In the genomic region with DNA sequence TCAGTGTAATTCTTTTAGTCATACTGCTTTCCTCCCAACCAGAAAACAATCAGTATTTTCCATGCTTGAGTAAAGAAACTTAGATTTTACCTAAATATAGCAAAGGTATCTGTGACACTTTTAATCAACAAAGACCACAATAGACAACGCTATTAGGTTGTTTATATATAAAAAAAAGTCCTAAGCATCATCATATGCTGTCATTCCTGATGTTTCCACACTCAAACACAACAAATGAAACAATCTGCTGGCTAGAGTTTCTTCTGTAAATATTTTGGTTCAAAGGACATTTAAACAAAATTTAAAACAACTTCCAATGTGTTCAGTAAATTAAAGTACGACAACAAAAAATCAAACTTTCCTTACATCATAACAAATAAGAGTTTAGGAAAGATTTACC, we compare ENCODE assay signal across 22 cellular contexts.
"Had no signal": no experiment of that assay in that cellular context is flagged by ENCODE, and none has a peak within 500 bp of the region (broad histone marks: within the 10 kb centered on the region; RNA-seq: fewer than 3 reads in every experiment).

No MANE protein-coding gene starts in this region.

- H3K27me3 ChIP-seq: left lung, neural progenitor cell, neutrophil, right atrium auricular region, sigmoid colon, spleen, tibial nerve, upper lobe of left lung, vagina had no signal

- H3K9me3 ChIP-seq: left lung, neutrophil, right atrium auricular region, sigmoid colon, spleen, tibial nerve, upper lobe of left lung, vagina had no signal

- ATAC-seq: left cardiac atrium; left lung; natural killer cell; stimulated activated effector memory CD8-positive, alpha-beta T cell treated with anti-CD3 and anti-CD28 coated beads, Interleukin-12 subunit alpha, Interleukin-12 subunit beta, amount 100 ng/mL, for 72 hours had no signal

- H3K4me1 ChIP-seq: left lung, neural progenitor cell, right atrium auricular region, sigmoid colon, spleen, upper lobe of left lung, vagina had no signal

- H3K4me3 ChIP-seq: left lung, lung, neural progenitor cell, right atrium auricular region, sigmoid colon, spleen, tibial nerve, upper lobe of left lung, vagina had no signal

- FAIRE-seq: keratinocyte, small intestine had no signal

- DNase-seq: hippocampal formation; left cardiac atrium; left lung; mesendoderm; naive B cell; natural killer cell; nephron progenitor cell; occipital lobe; sigmoid colon; small intestine; spleen; stimulated activated CD4-positive, alpha-beta T cell treated with anti-CD3 and anti-CD28 coated beads, Interleukin-4, amount 100 ng/mL, for 24 hours; stimulated activated naive CD4-positive, alpha-beta T cell; upper lobe of left lung had no signal

- H3K36me3 ChIP-seq: left lung, neural progenitor cell, neutrophil, right atrium auricular region, sigmoid colon, spleen, tibial nerve, upper lobe of left lung, vagina had no signal

- H3K27ac ChIP-seq: left lung, neural progenitor cell, neutrophil, right atrium auricular region, sigmoid colon, spleen, tibial nerve, upper lobe of left lung, vagina had no signal
